Comparison of ENCODE assay signal across 10 cellular contexts in genomic region chr7:27166475-27167169, GRCh38. TPM values are rescaled to one million over a fixed set of nuclear protein-coding genes. Genes with fewer than 3 reads are reported as not detected.
DNase-seq lines count a peak whose midpoint lies in the region; ATAC-seq, FAIRE-seq and TF ChIP-seq lines count a peak whose summit lies in the region.
"Had no signal": no experiment of that assay in that cellular context is flagged by ENCODE, and none has a peak within 500 bp of the region (broad histone marks: within the 10 kb centered on the region; RNA-seq: fewer than 3 reads in every experiment).

No MANE protein-coding gene starts in this region.

- no peak for TF ChIP-seq POLR2A in GM12878 (IDR thresholded peaks at IDR 0.05; ENCODE audit: low read depth, low read length)

- DNase-seq in stimulated activated naive CD8-positive, alpha-beta T cell treated with anti-CD3 and anti-CD28 coated beads, Interleukin-15, amount 100 ng/mL, for 72 hours: no peak
- DNase-seq in GM12878 (ENCODE audit: low read depth, low spot score): no peak
- peak; percentile 29 to 76 for DNase-seq in aorta
- DNase-seq in anterior cingulate cortex (lab: John Stamatoyannopoulos, UW): no peak
- no peak for DNase-seq in ureter (ENCODE audit: low spot score)
- DNase-seq: nucleus accumbens; stimulated activated naive CD8-positive, alpha-beta T cell treated with anti-CD3 and anti-CD28 coated beads, Interleukin-15, Interleukin-2, amounts not matched to agents 100 U/mL and 50 U/mL, for 24 hours had no signal

- no peak for ATAC-seq in stimulated activated naive CD8-positive, alpha-beta T cell treated with anti-CD3 and anti-CD28 coated beads, Interleukin-15, amount 100 ng/mL, for 72 hours
- ATAC-seq in GM12878: no peak
- no peak for ATAC-seq in aorta (ENCODE audit: low FRiP score)
- ATAC-seq in GM21390 (IDR thresholded peaks at IDR 0.05; ENCODE audit: unreplicated experiment): no peak
- ATAC-seq: stimulated activated naive CD8-positive, alpha-beta T cell treated with anti-CD3 and anti-CD28 coated beads, Interleukin-15, Interleukin-2, amounts not matched to agents 100 U/mL and 50 U/mL, for 24 hours had no signal

- H3K27me3 Mint-ChIP-seq in stimulated activated naive CD8-positive, alpha-beta T cell treated with anti-CD3 and anti-CD28 coated beads, Interleukin-15, Interleukin-2, amounts not matched to agents 100 ng/mL and 50 ng/mL, for 24 hours: peaks cover 84% of the 10 kb centered on the region
- H3K27me3 Mint-ChIP-seq in stimulated activated naive CD8-positive, alpha-beta T cell treated with anti-CD3 and anti-CD28 coated beads, Interleukin-15, amount 100 ng/mL, for 72 hours: peaks cover 100% of the 10 kb centered on the region

- no peaks in the 10 kb centered on the region for H3K9me3 Mint-ChIP-seq in stimulated activated naive CD8-positive, alpha-beta T cell treated with anti-CD3 and anti-CD28 coated beads, Interleukin-15, Interleukin-2, amounts not matched to agents 100 ng/mL and 50 ng/mL, for 24 hours
- no peaks in the 10 kb centered on the region for H3K9me3 Mint-ChIP-seq in stimulated activated naive CD8-positive, alpha-beta T cell treated with anti-CD3 and anti-CD28 coated beads, Interleukin-15, amount 100 ng/mL, for 72 hours

- no peak for TF ChIP-seq CTCF in GM12878 (IDR thresholded peaks at IDR 0.05 in 2 of 3, conservative IDR thresholded peaks at IDR 0.05 in 1 of 3; ENCODE audit: control insufficient read depth in 2 of 3, extremely low read depth in 1 of 3, insufficient read depth in 1 of 3, low read depth in 3 of 3, low read length in 3 of 3)

- no peak overlapping the region for H3K4me2 ChIP-seq in GM12878 (ENCODE audit: control insufficient read depth, insufficient read depth)

- H3K27ac Mint-ChIP-seq in stimulated activated naive CD8-positive, alpha-beta T cell treated with anti-CD3 and anti-CD28 coated beads, Interleukin-15, Interleukin-2, amounts not matched to agents 100 ng/mL and 50 ng/mL, for 24 hours: peak overlapping the region; percentile 78
- peak overlapping the region in 1 of 2 donors; percentile 89 for H3K27ac Mint-ChIP-seq in stimulated activated naive CD8-positive, alpha-beta T cell treated with anti-CD3 and anti-CD28 coated beads, Interleukin-15, amount 100 ng/mL, for 72 hours

- peak overlapping the region; percentile 53 for H3K4me3 Mint-ChIP-seq in stimulated activated naive CD8-positive, alpha-beta T cell treated with anti-CD3 and anti-CD28 coated beads, Interleukin-15, Interleukin-2, amounts not matched to agents 100 ng/mL and 50 ng/mL, for 24 hours
- H3K4me3 Mint-ChIP-seq in stimulated activated naive CD8-positive, alpha-beta T cell treated with anti-CD3 and anti-CD28 coated beads, Interleukin-15, amount 100 ng/mL, for 72 hours: peak overlapping the region in 1 of 2 donors; percentile 62

- H3K4me1 Mint-ChIP-seq in stimulated activated naive CD8-positive, alpha-beta T cell treated with anti-CD3 and anti-CD28 coated beads, Interleukin-15, Interleukin-2, amounts not matched to agents 100 ng/mL and 50 ng/mL, for 24 hours (ENCODE audit: low read depth): peaks cover 36% of the 10 kb centered on the region
- peaks cover 57% of the 10 kb centered on the region for H3K4me1 Mint-ChIP-seq in stimulated activated naive CD8-positive, alpha-beta T cell treated with anti-CD3 and anti-CD28 coated beads, Interleukin-15, amount 100 ng/mL, for 72 hours

- SMC1A ChIA-PET in GM12878 (lab: Charles Lee; ENCODE audit: uncharacterized antibody, unreplicated experiment): no interaction called here

- H3K79me2 ChIP-seq in GM12878 (ENCODE audit: control insufficient read depth, insufficient read depth, low read length): no peaks in the 10 kb centered on the region

- H3K9me3 ChIP-seq in GM12878 (replicated peaks; ENCODE audit: control insufficient read depth, insufficient read depth, low read length) (peaks cover 2% of the 10 kb centered on the region; the same call in 1 of the 3 replicates), muscle layer of colon (ENCODE audit: low read length) (no peaks in the 10 kb centered on the region), aorta (ENCODE audit: control insufficient read depth, low read length) (no peaks in the 10 kb centered on the region)

- BruUV-seq in GM12878 (replicated peaks; lab: Mats Ljungman, UMichigan): no TSS peak

- intact Hi-C loops in GM12878 (cut with micrococcal nuclease; ENCODE audit: unreplicated experiment): no loop called here
- intact Hi-C loops in aorta (cut with DNase I): loop anchor here in 1 of 2 donors (10.0 kb wide), 1 partner anchor 962 kb away; the partner anchor contains the start of genes CBX3 and HNRNPA2B1

- no peaks in the 10 kb centered on the region for H4K20me1 ChIP-seq in GM12878 (ENCODE audit: control insufficient read depth, insufficient read depth)

- FAIRE-seq in GM12878 (lab: Jason Lieb, UNC): no peak

- H3K9ac ChIP-seq in GM12878 (ENCODE audit: control insufficient read depth, insufficient read depth, low read length) (no peak overlapping the region), muscle layer of colon (ENCODE audit: low read length) (peak overlapping the region; percentile 88)

- no peaks in the 10 kb centered on the region for H3K36me3 Mint-ChIP-seq in stimulated activated naive CD8-positive, alpha-beta T cell treated with anti-CD3 and anti-CD28 coated beads, Interleukin-15, Interleukin-2, amounts not matched to agents 100 ng/mL and 50 ng/mL, for 24 hours (ENCODE audit: low read depth)

- no peak overlapping the region for H3K27ac ChIP-seq in GM12878 (ENCODE audit: control insufficient read depth, insufficient read depth)
- H3K27ac ChIP-seq in muscle layer of colon (ENCODE audit: low read depth, low read length): peak overlapping the region; percentile 100
- no peak overlapping the region for H3K27ac ChIP-seq in aorta (ENCODE audit: low read depth in 1 of 2, low read length in 2 of 2)

- RAD21 ChIA-PET in GM12878 (lab: Charles Lee; ENCODE audit: unreplicated experiment): no interaction called here

- H3K27me3 ChIP-seq in GM12878 (replicated peaks in 1 of 2; ENCODE audit: control insufficient read depth in 2 of 2, insufficient read depth in 2 of 2, low read length in 1 of 2) (peaks cover 22 to 44% of the 10 kb centered on the region in 2 experiments), muscle layer of colon (ENCODE audit: control insufficient read depth in 1 of 2, insufficient read depth in 2 of 2, low read length in 2 of 2) (peaks cover 0 to 21% of the 10 kb centered on the region in 2 donors), aorta (ENCODE audit: control insufficient read depth in 1 of 2, insufficient read depth in 2 of 2, low read length in 1 of 2) (no peaks in the 10 kb centered on the region)

- H3K4me1 ChIP-seq in GM12878 (ENCODE audit: control insufficient read depth, insufficient read depth, low read length): no peaks in the 10 kb centered on the region
- H3K4me1 ChIP-seq in muscle layer of colon (ENCODE audit: insufficient read depth, low read length): no peaks in the 10 kb centered on the region
- H3K4me1 ChIP-seq in aorta (ENCODE audit: control insufficient read depth in 1 of 2, insufficient read depth in 2 of 2, low read length in 2 of 2): no peaks in the 10 kb centered on the region

- TF ChIP-seq EP300 in GM12878 (IDR thresholded peaks at IDR 0.05; ENCODE audit: borderline replicate concordance in 1 of 2, control insufficient read depth in 1 of 2, low read depth in 2 of 2, low read length in 2 of 2): no peak

- H2AFZ ChIP-seq in GM12878 (ENCODE audit: control insufficient read depth, low read depth, low read length): no peak overlapping the region

- no peak for TF ChIP-seq RAD21 in GM12878 (IDR thresholded peaks at IDR 0.05; ENCODE audit: insufficient read depth, low read depth, low read length)

- in situ Hi-C loops in GM12878 (cut with MboI): loop anchor here (25.0 kb wide), 1 partner anchor 1079 kb away; no protein-coding TSS in a partner anchor

- WGBS in GM12878 (ENCODE audit: insufficient coverage, insufficient replicate concordance, low lambda C conversion rate, missing lambda C conversion rate): 24% methylated on average over 41 of the region's 41 CpGs
- 36 to 43% methylated on average over 40 to 41 of the region's 41 CpGs for WGBS in aorta, 2 donors

- POLR2A ChIA-PET in GM12878 (lab: Charles Lee): no interaction called here

- CTCF ChIA-PET in GM12878 (lab: Yijun Ruan, JAX): interaction anchor here (1.0 kb wide), 1 partner anchor 15 kb away, joined by 4 read pairs; no protein-coding TSS in a partner anchor

- no peak overlapping the region for H3K4me3 ChIP-seq in GM12878
- peak overlapping the region; percentile 74 to 96 for H3K4me3 ChIP-seq in muscle layer of colon (ENCODE audit: low read depth in 1 of 2, low read length in 2 of 2)
- H3K4me3 ChIP-seq in aorta (ENCODE audit: low read length in 2 of 2): no peak overlapping the region

- H3K36me3 ChIP-seq in GM12878 (ENCODE audit: control insufficient read depth in 2 of 2, insufficient read depth in 2 of 2, low read length in 1 of 2) (no peaks in the 10 kb centered on the region; a peak in 1 of 4 replicates), muscle layer of colon (ENCODE audit: insufficient read depth, low read length) (peaks cover 5% of the 10 kb centered on the region), aorta (ENCODE audit: control insufficient read depth in 1 of 2, insufficient read depth in 2 of 2, low read length in 1 of 2) (no peaks in the 10 kb centered on the region)

RNA-seq across cellular contexts. Expression of gene HOXA9, which starts 1.3 kb away (rescaled TPM):
- not detected in 2 replicates for total RNA-seq in GM12878 (2013; cell fraction: nucleolus; rRNA removed)
- not detected in 2 replicates for total RNA-seq in GM12878 (2014; rRNA removed)
- not detected in 2 replicates for total RNA-seq in GM12878 (2014; rRNA removed; fragmentation: Illumina TruSeq; extraction: Trizol)
- not detected in 2 replicates for total RNA-seq in GM12878 (2021)
- polyA plus RNA-seq in GM12878 (2011; ENCODE audit: low read depth): not detected
- polyA plus RNA-seq in GM12878 (2011; rRNA removed): not detected in 2 replicates
- polyA plus RNA-seq in GM12878 (2011; cell fraction: cytosol; rRNA removed): not detected in 2 replicates
- not detected in 2 replicates for polyA plus RNA-seq in GM12878 (2011; cell fraction: nucleus; rRNA removed)
- polyA plus RNA-seq in GM12878 (2012): not detected in 2 replicates
- polyA plus RNA-seq in GM12878 (2014; fragmentation: Illumina TruSeq; extraction: Trizol): not detected in 2 replicates
- polyA plus RNA-seq in GM12878 (2014; fragmentation: Nextera tagmentation; extraction: Ambion mirVana): not detected
- polyA plus RNA-seq in GM12878 (2014; rRNA removed): not detected in 2 replicates
- polyA plus RNA-seq in GM12878 (2016; fragmentation: Nextera tagmentation; extraction: Ambion mirVana): not detected
- polyA minus RNA-seq in GM12878 (2011; rRNA and poly(A)+ RNA removed): not detected in 2 replicates
- not detected in 2 replicates for polyA minus RNA-seq in GM12878 (2011; cell fraction: cytosol; rRNA and poly(A)+ RNA removed)
- polyA minus RNA-seq in GM12878 (2011; cell fraction: nucleus; rRNA and poly(A)+ RNA removed): not detected in 2 replicates
- 1 to 10 TPM; 1.6 to 5.8 TPM for total RNA-seq in aorta
- 1 to 10 TPM; 1.5 to 3.1 TPM for polyA plus RNA-seq in aorta
- total RNA-seq in ureter: 7.4 TPM

RNA-seq across cellular contexts. Expression of gene HOXA10, which starts 7.5 kb away (rescaled TPM):
- total RNA-seq in GM12878 (2013; cell fraction: nucleolus; rRNA removed): not detected in 2 replicates
- total RNA-seq in GM12878 (2014; rRNA removed) (not detected in 2 replicates), GM12878 (2014; rRNA removed; fragmentation: Illumina TruSeq; extraction: Trizol) (not detected in 2 replicates), GM12878 (2021) (not detected in 2 replicates), aorta (10 to 100 TPM in 1 of 2 donors, 1 to 10 TPM in 1; 1.5 to 11.2 TPM), ureter (15.3 TPM)
- not detected for polyA plus RNA-seq in GM12878 (2011; ENCODE audit: low read depth)
- polyA plus RNA-seq in GM12878 (2011; rRNA removed) (not detected in 2 replicates), GM12878 (2014; fragmentation: Illumina TruSeq; extraction: Trizol) (not detected in 2 replicates), GM12878 (2014; fragmentation: Nextera tagmentation; extraction: Ambion mirVana) (not detected), GM12878 (2014; rRNA removed) (not detected in 2 replicates), GM12878 (2016; fragmentation: Nextera tagmentation; extraction: Ambion mirVana) (not detected), aorta (1 to 10 TPM; 3.4 to 3.6 TPM)
- not detected in 2 replicates for polyA plus RNA-seq in GM12878 (2011; cell fraction: cytosol; rRNA removed)
- polyA plus RNA-seq in GM12878 (2011; cell fraction: nucleus; rRNA removed): not detected in 2 replicates
- polyA plus RNA-seq in GM12878 (2012): not detected in 2 replicates
- polyA minus RNA-seq in GM12878 (2011; rRNA and poly(A)+ RNA removed): not detected in 2 replicates
- polyA minus RNA-seq in GM12878 (2011; cell fraction: cytosol; rRNA and poly(A)+ RNA removed): not detected in 2 replicates
- polyA minus RNA-seq in GM12878 (2011; cell fraction: nucleus; rRNA and poly(A)+ RNA removed): not detected in 2 replicates

RNA-seq across cellular contexts. Expression of gene HOXA7, which starts 10.1 kb away (rescaled TPM):
- not detected in 2 replicates for total RNA-seq in GM12878 (2013; cell fraction: nucleolus; rRNA removed)
- total RNA-seq in GM12878 (2014; rRNA removed) (not detected in 2 replicates), GM12878 (2014; rRNA removed; fragmentation: Illumina TruSeq; extraction: Trizol) (not detected in 2 replicates), GM12878 (2021) (not detected in 2 replicates), aorta (1 to 10 TPM; 4.7 to 9.3 TPM), ureter (6.3 TPM)
- polyA plus RNA-seq in GM12878 (2011; ENCODE audit: low read depth): not detected
- polyA plus RNA-seq in GM12878 (2011; rRNA removed) (not detected in 2 replicates), GM12878 (2014; fragmentation: Illumina TruSeq; extraction: Trizol) (not detected in 2 replicates), GM12878 (2014; fragmentation: Nextera tagmentation; extraction: Ambion mirVana) (not detected), GM12878 (2014; rRNA removed) (not detected in 2 replicates), GM12878 (2016; fragmentation: Nextera tagmentation; extraction: Ambion mirVana) (not detected), aorta (1 to 10 TPM; 2.4 to 3.3 TPM)
- not detected in 2 replicates for polyA plus RNA-seq in GM12878 (2011; cell fraction: cytosol; rRNA removed)
- not detected in 2 replicates for polyA plus RNA-seq in GM12878 (2011; cell fraction: nucleus; rRNA removed)
- not detected in 2 replicates for polyA plus RNA-seq in GM12878 (2012)
- polyA minus RNA-seq in GM12878 (2011; rRNA and poly(A)+ RNA removed): not detected in 2 replicates
- not detected in 2 replicates for polyA minus RNA-seq in GM12878 (2011; cell fraction: cytosol; rRNA and poly(A)+ RNA removed)
- polyA minus RNA-seq in GM12878 (2011; cell fraction: nucleus; rRNA and poly(A)+ RNA removed): not detected in 2 replicates

RNA-seq across cellular contexts. Expression of gene HOXA3, which starts 14.2 kb away (rescaled TPM):
- not detected in 2 replicates for total RNA-seq in GM12878 (2013; cell fraction: nucleolus; rRNA removed)
- total RNA-seq in GM12878 (2014; rRNA removed): not detected in 2 replicates
- not detected in 2 replicates for total RNA-seq in GM12878 (2014; rRNA removed; fragmentation: Illumina TruSeq; extraction: Trizol)
- total RNA-seq in GM12878 (2021): 0.08 TPM in 1 of 2 replicates, not detected in the other
- polyA plus RNA-seq in GM12878 (2011; ENCODE audit: low read depth): not detected
- polyA plus RNA-seq in GM12878 (2011; rRNA removed): 0.05 and 0.13 TPM in 2 replicates
- 0.02 TPM in 1 of 2 replicates, not detected in the other for polyA plus RNA-seq in GM12878 (2011; cell fraction: cytosol; rRNA removed)
- polyA plus RNA-seq in GM12878 (2011; cell fraction: nucleus; rRNA removed): 0.06 and 0.13 TPM in 2 replicates
- not detected in 2 replicates for polyA plus RNA-seq in GM12878 (2012)
- polyA plus RNA-seq in GM12878 (2014; fragmentation: Illumina TruSeq; extraction: Trizol): not detected in 2 replicates
- not detected for polyA plus RNA-seq in GM12878 (2014; fragmentation: Nextera tagmentation; extraction: Ambion mirVana)
- not detected in 2 replicates for polyA plus RNA-seq in GM12878 (2014; rRNA removed)
- polyA plus RNA-seq in GM12878 (2016; fragmentation: Nextera tagmentation; extraction: Ambion mirVana): not detected
- not detected in 2 replicates for polyA minus RNA-seq in GM12878 (2011; rRNA and poly(A)+ RNA removed)
- polyA minus RNA-seq in GM12878 (2011; cell fraction: cytosol; rRNA and poly(A)+ RNA removed): not detected in 2 replicates
- polyA minus RNA-seq in GM12878 (2011; cell fraction: nucleus; rRNA and poly(A)+ RNA removed): not detected in 2 replicates
- 10 to 100 TPM in 1 of 2 donors, 1 to 10 TPM in 1; 9.6 to 20.8 TPM for total RNA-seq in aorta
- polyA plus RNA-seq in aorta: 10 to 100 TPM in 1 of 2 donors, 1 to 10 TPM in 1; 3.8 to 12.2 TPM
- total RNA-seq in ureter: 16.0 TPM

RNA-seq across cellular contexts. Expression of gene HOXA11, which starts 18.4 kb away (rescaled TPM):
- not detected in 2 replicates for total RNA-seq in GM12878 (2013; cell fraction: nucleolus; rRNA removed)
- not detected in 2 replicates for total RNA-seq in GM12878 (2014; rRNA removed)
- not detected in 2 replicates for total RNA-seq in GM12878 (2014; rRNA removed; fragmentation: Illumina TruSeq; extraction: Trizol)
- total RNA-seq in GM12878 (2021): not detected in 2 replicates
- polyA plus RNA-seq in GM12878 (2011; ENCODE audit: low read depth): not detected
- polyA plus RNA-seq in GM12878 (2011; rRNA removed): not detected in 2 replicates
- 0.03 TPM in 1 of 2 replicates, not detected in the other for polyA plus RNA-seq in GM12878 (2011; cell fraction: cytosol; rRNA removed)
- polyA plus RNA-seq in GM12878 (2011; cell fraction: nucleus; rRNA removed): not detected in 2 replicates
- polyA plus RNA-seq in GM12878 (2012): not detected in 2 replicates
- not detected in 2 replicates for polyA plus RNA-seq in GM12878 (2014; fragmentation: Illumina TruSeq; extraction: Trizol)
- not detected for polyA plus RNA-seq in GM12878 (2014; fragmentation: Nextera tagmentation; extraction: Ambion mirVana)
- not detected in 2 replicates for polyA plus RNA-seq in GM12878 (2014; rRNA removed)
- not detected for polyA plus RNA-seq in GM12878 (2016; fragmentation: Nextera tagmentation; extraction: Ambion mirVana)
- polyA minus RNA-seq in GM12878 (2011; rRNA and poly(A)+ RNA removed): not detected in 2 replicates
- not detected in 2 replicates for polyA minus RNA-seq in GM12878 (2011; cell fraction: cytosol; rRNA and poly(A)+ RNA removed)
- polyA minus RNA-seq in GM12878 (2011; cell fraction: nucleus; rRNA and poly(A)+ RNA removed): not detected in 2 replicates
- under 1 TPM in 1 of 2 donors, not detected in 1; 0.81 TPM for total RNA-seq in aorta
- under 1 TPM in 1 of 2 donors, not detected in 1; 0.13 TPM for polyA plus RNA-seq in aorta
- 16.6 TPM for total RNA-seq in ureter

Comparison
In these comparisons a context has a peak if more than half of its experiments do, and no peak if none do; other contexts are left out.
1. DNase-seq: peak in aorta (2 of 2); none in stimulated activated naive CD8-positive, alpha-beta T cell treated with anti-CD3 and anti-CD28 coated beads, Interleukin-15, amount 100 ng/mL, for 72 hours (0 of 2), GM12878 (single experiment), anterior cingulate cortex (0 of 58) and ureter (single experiment).
2. H3K4me3 ChIP-seq: peak in muscle layer of colon (2 of 2); none in GM12878 (single experiment) and aorta (0 of 2).